In genomic region chr2:72993585-72994280, GRCh38 we compare ENCODE assay signal across 13 cellular contexts.
DNase-seq lines count a peak whose midpoint lies in the region; ATAC-seq and TF ChIP-seq lines count a peak whose summit lies in the region.
"Had no signal": no experiment of that assay in that cellular context is flagged by ENCODE, and none has a peak within 500 bp of the region (broad histone marks: within the 10 kb centered on the region; RNA-seq: fewer than 3 reads in every experiment).

No MANE protein-coding gene starts in this region.

- ATAC-seq in DND-41 (ENCODE audit: insufficient read depth, low read depth) (0 out of 3 replicates have a peak, but pooled peaks have one; percentile 15), HG02981 (IDR thresholded peaks at IDR 0.05; ENCODE audit: unreplicated experiment) (peak; percentile 10), HG03439 (IDR thresholded peaks at IDR 0.05; ENCODE audit: unreplicated experiment) (no peak)

- H4K20me1 ChIP-seq in DND-41 (ENCODE audit: insufficient read depth, low read length) = no peaks in the 10 kb centered on the region

- H3K4me1 ChIP-seq in DND-41 (ENCODE audit: insufficient read depth, low read length) (no peaks in the 10 kb centered on the region), neutrophil (ENCODE audit: control insufficient read depth in 1 of 2, insufficient read depth in 1 of 2, low read depth in 1 of 2, low read length in 1 of 2) (peaks cover 6 to 10% of the 10 kb centered on the region in 2 experiments)
- H3K4me1 ChIP-seq: Caco-2, left lung had no signal

- H3K4me3 ChIP-seq in DND-41 (ENCODE audit: low read depth in 1 of 2, low read length in 2 of 2) (no peak overlapping the region), coronary artery (no peak overlapping the region), neutrophil (ENCODE audit: low read depth in 1 of 2, low read length in 1 of 2) (no peak overlapping the region), WERI-Rb-1 (ENCODE audit: low read depth, low read length) (no peak overlapping the region)
- H3K4me3 ChIP-seq: esophagus muscularis mucosa, left lung, tibial nerve had no signal

- H3K36me3 ChIP-seq in DND-41 (ENCODE audit: insufficient read depth, low read length) (no peaks in the 10 kb centered on the region), neutrophil (peaks cover 88% of the 10 kb centered on the region), WERI-Rb-1 (no peaks in the 10 kb centered on the region)

- H3K9ac ChIP-seq in DND-41 (ENCODE audit: low read depth, low read length) = no peak overlapping the region

- no peak overlapping the region for H2AFZ ChIP-seq in DND-41 (ENCODE audit: low read depth, low read length)

- H3K9me3 ChIP-seq in DND-41 (ENCODE audit: insufficient read depth, low read length, severe bottlenecking) (no peaks in the 10 kb centered on the region), neutrophil (no peaks in the 10 kb centered on the region), WERI-Rb-1 (ENCODE audit: severe bottlenecking) (no peaks in the 10 kb centered on the region)
- H3K9me3 ChIP-seq: Caco-2, esophagus muscularis mucosa, left lung, tibial nerve had no signal

- TF ChIP-seq CTCF in DND-41 (IDR thresholded peaks at IDR 0.05; ENCODE audit: borderline replicate concordance, extremely low read depth, low read length, poor library complexity, severe bottlenecking) (no peak), coronary artery (IDR thresholded peaks at IDR 0.05) (no peak), neutrophil (IDR thresholded peaks at IDR 0.05) (no peak), WERI-Rb-1 (IDR thresholded peaks at IDR 0.05; ENCODE audit: low read depth, low read length) (no peak)

- no peaks in the 10 kb centered on the region for H3K79me2 ChIP-seq in DND-41 (ENCODE audit: insufficient read depth, low read length)

- H3K4me2 ChIP-seq in DND-41 (ENCODE audit: insufficient read depth, low read length) = no peak overlapping the region

- H3K27me3 ChIP-seq in DND-41 (ENCODE audit: insufficient read depth, low read length, poor library complexity) = no peaks in the 10 kb centered on the region
- no peaks in the 10 kb centered on the region for H3K27me3 ChIP-seq in neutrophil
- H3K27me3 ChIP-seq in WERI-Rb-1 (ENCODE audit: insufficient read depth, low read depth, severe bottlenecking) = no peaks in the 10 kb centered on the region
- H3K27me3 ChIP-seq: esophagus muscularis mucosa, left lung, tibial nerve had no signal

- H3K27ac ChIP-seq in DND-41 (ENCODE audit: low read length) (no peak overlapping the region), coronary artery (no peak overlapping the region), neutrophil (peak overlapping the region; percentile 43), WERI-Rb-1 (no peak overlapping the region)
- H3K27ac ChIP-seq: esophagus muscularis mucosa, left lung, tibial nerve had no signal

- DNase-seq in DND-41 (no peak), coronary artery (ENCODE audit: low spot score) (peak; percentile 55), NCI-H1048 (lab: John Stamatoyannopoulos, UW) (no peak), WERI-Rb-1 (no peak)
- no peak for DNase-seq in activated CD4-positive, alpha-beta T cell treated with anti-CD3 and anti-CD28 coated beads, Interleukin-2, amount 50 U/mL, for 1 hour
- DNase-seq: amniotic stem cell, left lung had no signal
